In the genomic region with DNA sequence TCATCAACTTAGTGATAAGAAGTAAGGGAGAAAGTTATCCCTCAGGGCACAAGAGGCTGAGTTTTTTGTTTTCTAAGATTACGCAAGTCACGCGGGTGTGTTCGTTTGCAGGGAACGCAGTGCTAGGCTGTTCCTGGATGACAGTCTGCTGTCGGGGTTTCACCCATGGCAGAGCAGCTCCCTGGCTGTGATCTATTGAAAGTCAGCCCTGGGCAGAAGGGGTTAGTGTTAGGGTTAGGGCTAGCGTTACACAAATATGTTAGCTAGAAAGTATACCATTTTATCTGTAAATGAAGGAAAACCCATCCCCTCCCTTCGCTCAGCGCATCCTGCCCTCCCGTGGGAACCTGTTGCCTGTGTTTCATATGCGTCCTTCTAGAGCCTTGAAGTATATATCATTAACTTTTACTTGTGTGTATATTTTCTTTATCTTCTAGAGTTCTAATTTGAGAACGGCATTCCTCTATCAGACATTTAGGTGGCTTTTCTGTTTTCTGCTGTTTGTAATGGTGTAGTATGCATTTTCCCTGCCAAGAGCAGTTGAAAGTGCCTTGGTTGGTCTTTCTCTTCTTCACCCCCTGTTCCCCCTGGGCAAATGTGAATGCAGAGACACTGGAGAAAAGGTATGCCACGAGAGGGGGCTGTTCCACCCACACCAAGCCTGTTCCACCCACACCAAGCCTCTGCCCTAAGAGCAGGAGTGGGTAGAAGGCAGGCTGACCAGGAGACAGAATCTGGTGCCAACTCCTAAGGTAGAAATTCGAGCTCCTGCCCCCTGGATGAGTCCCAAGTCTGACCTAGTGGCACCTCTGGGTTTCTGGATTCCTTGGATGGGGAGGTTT, we compare ENCODE assay signal across 11 cellular contexts. TPM values are rescaled to one million over a fixed set of nuclear protein-coding genes. Genes with fewer than 3 reads are reported as not detected.
A peak's percentile ranks its signal among the peaks of the same experiment; 100 is the strongest.
DNase-seq lines count a peak whose midpoint lies in the region; TF ChIP-seq lines count a peak whose summit lies in the region.
"Had no signal": no experiment of that assay in that cellular context is flagged by ENCODE, and none has a peak within 500 bp of the region (broad histone marks: within the 10 kb centered on the region; RNA-seq: fewer than 3 reads in every experiment).

No MANE protein-coding gene starts in this region.

- no peaks in the 10 kb centered on the region for H3K4me1 Mint-ChIP-seq in activated CD4-positive, alpha-beta memory T cell treated with anti-CD3 and anti-CD28 coated beads for 36 hours (ENCODE audit: low read depth)
- H3K4me1 Mint-ChIP-seq in activated CD4-positive, alpha-beta memory T cell treated with anti-CD3 and anti-CD28 coated beads, Interleukin-2, amount 10 ng/mL, durations not matched to agents 7 days and 5 days, result no peaks in the 10 kb centered on the region
- H3K4me1 Mint-ChIP-seq: CD4-positive, CD25-positive, alpha-beta regulatory T cell; central memory CD8-positive, alpha-beta T cell had no signal

- no peak overlapping the region for H3K18ac ChIP-seq in neuronal stem cell (ENCODE audit: low read length)

- H3K27ac ChIP-seq in PC-9, result no peak overlapping the region
- no peak overlapping the region for H3K27ac ChIP-seq in neuronal stem cell (replicated peaks; ENCODE audit: low read length)

- no peaks in the 10 kb centered on the region for H3K27me3 ChIP-seq in PC-9 (ENCODE audit: insufficient read depth, low read depth)
- H3K27me3 ChIP-seq in neuronal stem cell (ENCODE audit: control insufficient read depth in 3 of 3, insufficient read depth in 3 of 3, low read depth in 1 of 3, low read length in 3 of 3), result no peaks in the 10 kb centered on the region

- H3K36me3 ChIP-seq in PC-9 (ENCODE audit: low read depth), result no peaks in the 10 kb centered on the region
- peaks cover 18 to 63% of the 10 kb centered on the region in 2 donors for H3K36me3 ChIP-seq in neuronal stem cell (replicated peaks in 1 of 2; ENCODE audit: control insufficient read depth in 2 of 2, insufficient read depth in 2 of 2, low read length in 2 of 2)

- no CpG with 5 or more reads among the region's 14 CpGs for WGBS in neuronal stem cell (ENCODE audit: extremely low coverage in 2 of 2, insufficient read length in 2 of 2, insufficient replicate concordance in 1 of 2), 2 donors

- H4K91ac ChIP-seq in neuronal stem cell (ENCODE audit: low read depth, low read length, poor library complexity), result no peak overlapping the region

- no peak overlapping the region for H3K4me3 Mint-ChIP-seq in activated CD4-positive, alpha-beta memory T cell treated with anti-CD3 and anti-CD28 coated beads for 36 hours
- H3K4me3 Mint-ChIP-seq in activated CD4-positive, alpha-beta memory T cell treated with anti-CD3 and anti-CD28 coated beads, Interleukin-2, amount 10 ng/mL, durations not matched to agents 7 days and 5 days, result no peak overlapping the region
- H3K4me3 Mint-ChIP-seq: CD4-positive, CD25-positive, alpha-beta regulatory T cell; central memory CD8-positive, alpha-beta T cell had no signal

- H3K4me2 ChIP-seq in PC-9, result 0 out of 2 replicates have a peak overlapping the region, but pooled peaks have one; percentile 1
- H3K4me2 ChIP-seq in neuronal stem cell (ENCODE audit: insufficient read depth, low read length, poor library complexity, severe bottlenecking), result no peak overlapping the region

- H3K9ac ChIP-seq in neuronal stem cell (ENCODE audit: low read depth, low read length, poor library complexity), result no peak overlapping the region

- H3K4me3 ChIP-seq in PC-9 (no peak overlapping the region), fibroblast of mammary gland (ENCODE audit: control insufficient read depth, low read depth, low read length) (no peak overlapping the region), neuronal stem cell (ENCODE audit: low read length in 2 of 2) (no peak overlapping the region)

- H3K9me3 ChIP-seq in PC-9 (ENCODE audit: insufficient read depth, low read depth) (no peaks in the 10 kb centered on the region), neuronal stem cell (replicated peaks in 1 of 2; ENCODE audit: control insufficient read depth in 2 of 2, insufficient read depth in 1 of 2, low read depth in 1 of 2, low read length in 2 of 2) (no peaks in the 10 kb centered on the region)

- no peak overlapping the region for H3K14ac ChIP-seq in neuronal stem cell (ENCODE audit: low read length)

- H3K9me3 Mint-ChIP-seq in activated CD4-positive, alpha-beta memory T cell treated with anti-CD3 and anti-CD28 coated beads for 36 hours, result no peaks in the 10 kb centered on the region
- H3K9me3 Mint-ChIP-seq in activated CD4-positive, alpha-beta memory T cell treated with anti-CD3 and anti-CD28 coated beads, Interleukin-2, amount 10 ng/mL, durations not matched to agents 7 days and 5 days, result no peaks in the 10 kb centered on the region
- H3K9me3 Mint-ChIP-seq: CD4-positive, CD25-positive, alpha-beta regulatory T cell; central memory CD8-positive, alpha-beta T cell had no signal

- intact Hi-C loops in activated CD4-positive, alpha-beta memory T cell treated with anti-CD3 and anti-CD28 coated beads for 36 hours (cut with micrococcal nuclease), result no loop called here
- intact Hi-C loops in PC-9 (cut with micrococcal nuclease; ENCODE audit: unreplicated experiment) (no loop called here), head of caudate nucleus (cut with DNase I) (no loop called here)

- H2AFZ ChIP-seq in PC-9 (no peak overlapping the region), neuronal stem cell (ENCODE audit: low read length) (no peak overlapping the region)

- no peaks in the 10 kb centered on the region for H3K27me3 Mint-ChIP-seq in activated CD4-positive, alpha-beta memory T cell treated with anti-CD3 and anti-CD28 coated beads for 36 hours
- peaks cover 3% of the 10 kb centered on the region for H3K27me3 Mint-ChIP-seq in activated CD4-positive, alpha-beta memory T cell treated with anti-CD3 and anti-CD28 coated beads, Interleukin-2, amount 10 ng/mL, durations not matched to agents 7 days and 5 days
- H3K27me3 Mint-ChIP-seq: central memory CD8-positive, alpha-beta T cell had no signal

- no peaks in the 10 kb centered on the region for H3K79me1 ChIP-seq in neuronal stem cell (ENCODE audit: low read depth, low read length)

- H2BK120ac ChIP-seq in neuronal stem cell (ENCODE audit: low read depth, low read length), result no peak overlapping the region

- H3K36me3 Mint-ChIP-seq in activated CD4-positive, alpha-beta memory T cell treated with anti-CD3 and anti-CD28 coated beads for 36 hours, result no peaks in the 10 kb centered on the region
- no peaks in the 10 kb centered on the region for H3K36me3 Mint-ChIP-seq in activated CD4-positive, alpha-beta memory T cell treated with anti-CD3 and anti-CD28 coated beads, Interleukin-2, amount 10 ng/mL, durations not matched to agents 7 days and 5 days (ENCODE audit: low read depth)
- H3K36me3 Mint-ChIP-seq: CD4-positive, CD25-positive, alpha-beta regulatory T cell had no signal

- H2BK15ac ChIP-seq in neuronal stem cell (ENCODE audit: low read length), result no peak overlapping the region

- no peak overlapping the region for H4K8ac ChIP-seq in neuronal stem cell (ENCODE audit: low read depth, low read length)

- peak; percentile 12 for DNase-seq in activated CD4-positive, alpha-beta memory T cell treated with anti-CD3 and anti-CD28 coated beads for 36 hours
- DNase-seq in activated CD4-positive, alpha-beta memory T cell treated with anti-CD3 and anti-CD28 coated beads, Interleukin-2, amount 10 ng/mL, durations not matched to agents 7 days and 5 days, result no peak
- DNase-seq in PC-9 (peak; percentile 25 to 38), fibroblast of mammary gland (ENCODE audit: low read depth) (no peak), ureter (ENCODE audit: low spot score) (peak; percentile 47), head of caudate nucleus (no peak), neuronal stem cell (ENCODE audit: low spot score) (no peak), activated gamma-delta T cell (lab: John Stamatoyannopoulos, UW) (no peak)
- DNase-seq: activated T-cell treated with anti-CD3 and anti-CD28 coated beads for 4 hours; CD4-positive, CD25-positive, alpha-beta regulatory T cell had no signal

- H3K4me1 ChIP-seq in PC-9 (replicated peaks; ENCODE audit: insufficient read depth) (peaks cover 21% of the 10 kb centered on the region), neuronal stem cell (ENCODE audit: control insufficient read depth in 2 of 2, insufficient read depth in 1 of 2, low read depth in 1 of 2, low read length in 2 of 2) (no peaks in the 10 kb centered on the region)

- no peaks in the 10 kb centered on the region for H3K79me2 ChIP-seq in PC-9 (ENCODE audit: low read depth)

- no peak overlapping the region for H3K4ac ChIP-seq in neuronal stem cell (ENCODE audit: low read length)

- TF ChIP-seq CTCF in PC-9 (conservative IDR thresholded peaks at IDR 0.05) (peak; percentile 41; the same call in 1 of the 2 replicates), fibroblast of mammary gland (conservative IDR thresholded peaks at IDR 0.05; ENCODE audit: control insufficient read depth, insufficient read depth, low read depth, low read length) (peak; percentile 15)

- no peak overlapping the region for H2BK12ac ChIP-seq in neuronal stem cell (ENCODE audit: low read length)

- H2BK5ac ChIP-seq in neuronal stem cell (ENCODE audit: low read length), result no peak overlapping the region

- no peak overlapping the region for H3K27ac Mint-ChIP-seq in activated CD4-positive, alpha-beta memory T cell treated with anti-CD3 and anti-CD28 coated beads for 36 hours
- no peak overlapping the region for H3K27ac Mint-ChIP-seq in activated CD4-positive, alpha-beta memory T cell treated with anti-CD3 and anti-CD28 coated beads, Interleukin-2, amount 10 ng/mL, durations not matched to agents 7 days and 5 days
- H3K27ac Mint-ChIP-seq: CD4-positive, CD25-positive, alpha-beta regulatory T cell had no signal

- H2AK5ac ChIP-seq in neuronal stem cell (ENCODE audit: low read depth, low read length), result no peak overlapping the region

- BruUV-seq in PC-9 (replicated peaks; lab: Mats Ljungman, UMichigan), result no TSS peak

- H3F3A ChIP-seq in PC-9 (ENCODE audit: insufficient read depth, low read depth), result peaks cover 13% of the 10 kb centered on the region; the same call in 1 of the 2 replicates

- no peaks in the 10 kb centered on the region for H3K9me2 ChIP-seq in PC-9 (ENCODE audit: insufficient read depth)

- CTCF ChIA-PET in activated CD4-positive, alpha-beta memory T cell treated with anti-CD3 and anti-CD28 coated beads for 36 hours (lab: Charles Lee), result no interaction called here
- CTCF ChIA-PET in activated CD4-positive, alpha-beta memory T cell treated with anti-CD3 and anti-CD28 coated beads, Interleukin-2, amount 10 ng/mL, durations not matched to agents 7 days and 5 days (lab: Charles Lee), result interaction anchor here (1.4 to 2.7 kb wide), 2 partner anchors 18 to 162 kb away, joined by 3 to 8 read pairs; no protein-coding TSS in a partner anchor
- CTCF ChIA-PET in PC-9 (lab: Charles Lee), result interaction anchor here (1.0 kb wide), 1 partner anchor 206 kb away, joined by 5 read pairs; no protein-coding TSS in a partner anchor

- H3K23ac ChIP-seq in neuronal stem cell (ENCODE audit: low read depth, low read length, poor library complexity), result no peak overlapping the region

- no peaks in the 10 kb centered on the region for H4K20me1 ChIP-seq in PC-9 (ENCODE audit: insufficient read depth)

- POLR2A ChIA-PET in activated CD4-positive, alpha-beta memory T cell treated with anti-CD3 and anti-CD28 coated beads for 36 hours (lab: Charles Lee), result no interaction called here
- POLR2A ChIA-PET in activated CD4-positive, alpha-beta memory T cell treated with anti-CD3 and anti-CD28 coated beads, Interleukin-2, amount 10 ng/mL, durations not matched to agents 7 days and 5 days (lab: Charles Lee), result no interaction called here
- POLR2A ChIA-PET in PC-9 (lab: Charles Lee; ENCODE audit: unreplicated experiment), result interaction anchor here (0.7 kb wide), 1 partner anchor 651 kb away, joined by 7 read pairs; no protein-coding TSS in a partner anchor

RNA-seq across cellular contexts. Expression of a gene that starts 47.0 kb away (rescaled TPM):
- total RNA-seq in activated CD4-positive, alpha-beta memory T cell treated with anti-CD3 and anti-CD28 coated beads for 36 hours, result 1 to 10 TPM; 3.0 TPM
- total RNA-seq in activated CD4-positive, alpha-beta memory T cell treated with anti-CD3 and anti-CD28 coated beads, Interleukin-2, amount 10 ng/mL, durations not matched to agents 7 days and 5 days, result under 1 TPM; 0.50 to 0.55 TPM
- total RNA-seq in PC-9 (2021) (23.4 and 29.7 TPM in 2 replicates), ureter (16.0 TPM)
- 24.2 TPM for polyA plus RNA-seq in neuronal stem cell (2013, experiment 1 of 2)
- polyA plus RNA-seq in neuronal stem cell (2013, experiment 2 of 2), result 22.8 TPM

Comparison
In these comparisons a context has a peak if more than half of its experiments do, and no peak if none do; other contexts are left out.
1. DNase-seq: peak in activated CD4-positive, alpha-beta memory T cell treated with anti-CD3 and anti-CD28 coated beads for 36 hours (single experiment), PC-9 (2 of 2) and ureter (single experiment); none in activated CD4-positive, alpha-beta memory T cell treated with anti-CD3 and anti-CD28 coated beads, Interleukin-2, amount 10 ng/mL, durations not matched to agents 7 days and 5 days (single experiment), fibroblast of mammary gland (single experiment), head of caudate nucleus (0 of 42), neuronal stem cell (single experiment) and activated gamma-delta T cell (single experiment).